Comparison of ENCODE assay signal across 15 cellular contexts in genomic region chr9:83919111-83919510, GRCh38. TPM values are rescaled to one million over a fixed set of nuclear protein-coding genes. Genes with fewer than 3 reads are reported as not detected.
DNase-seq lines count a peak whose midpoint lies in the region; ATAC-seq and TF ChIP-seq lines count a peak whose summit lies in the region.
"Had no signal": no experiment of that assay in that cellular context is flagged by ENCODE, and none has a peak within 500 bp of the region (broad histone marks: within the 10 kb centered on the region; RNA-seq: fewer than 3 reads in every experiment).

No MANE protein-coding gene starts in this region.

- CTCF ChIA-PET in MCF 10A (lab: Yijun Ruan, JAX): interaction anchor here (0.7 to 2.5 kb wide), 3 partner anchors 91 to 1617 kb away, joined by 3 to 10 read pairs (median 3); no protein-coding TSS in a partner anchor

- H3K27me3 Mint-ChIP-seq in natural killer cell (ENCODE audit: low read depth in 2 of 2): no peaks in the 10 kb centered on the region
- no peaks in the 10 kb centered on the region for H3K27me3 Mint-ChIP-seq in natural killer cell treated with Interleukin-12 subunit alpha and Interleukin-12 subunit beta and Interleukin-15 and Interleukin-18, amount 100 ng/mL, for 72 hours
- no peaks in the 10 kb centered on the region for H3K27me3 Mint-ChIP-seq in IgD-negative memory B cell
- no peaks in the 10 kb centered on the region for H3K27me3 Mint-ChIP-seq in nephron progenitor cell (ENCODE audit: low read depth, poor library complexity)
- no peaks in the 10 kb centered on the region for H3K27me3 Mint-ChIP-seq in MCF 10A (ENCODE audit: insufficient read depth, unreplicated experiment)

- ATAC-seq in natural killer cell (no peak), HG03521 (IDR thresholded peaks at IDR 0.05; ENCODE audit: unreplicated experiment) (no peak)
- ATAC-seq in natural killer cell treated with Interleukin-12 subunit alpha and Interleukin-12 subunit beta and Interleukin-15 and Interleukin-18, amount 100 ng/mL, for 72 hours: no peak
- ATAC-seq: K562 had no signal

- H3K27ac Mint-ChIP-seq in natural killer cell (no peak overlapping the region), IgD-negative memory B cell (peak overlapping the region in 1 of 3 donors; percentile 26), nephron progenitor cell (no peak overlapping the region), MCF 10A (ENCODE audit: low read depth, unreplicated experiment) (no peak overlapping the region)
- H3K27ac Mint-ChIP-seq in natural killer cell treated with Interleukin-12 subunit alpha and Interleukin-12 subunit beta and Interleukin-15 and Interleukin-18, amount 100 ng/mL, for 72 hours: no peak overlapping the region
- H3K27ac Mint-ChIP-seq: H9 had no signal

- no peak for DNase-seq in natural killer cell
- no peak for DNase-seq in natural killer cell treated with Interleukin-12 subunit alpha and Interleukin-12 subunit beta and Interleukin-15 and Interleukin-18, amount 100 ng/mL, for 72 hours (ENCODE audit: low spot score)
- DNase-seq in nephron progenitor cell: no peak
- no peak for DNase-seq in HK-2 (ENCODE audit: unreplicated experiment)
- no peak for DNase-seq in NCI-H2171 (lab: John Stamatoyannopoulos, UW)
- DNase-seq in MCF 10A (ENCODE audit: unreplicated experiment): no peak
- DNase-seq: ACHN, BE2C, DMS53, GF-D8, GM23248, H9 had no signal

- BruUV-seq in MCF 10A (replicated peaks; lab: Mats Ljungman, UMichigan): no TSS peak

- TF ChIP-seq CTCF in natural killer cell (IDR thresholded peaks at IDR 0.05): no peak
- TF ChIP-seq CTCF in nephron progenitor cell (IDR thresholded peaks at IDR 0.05): no peak
- no peak for TF ChIP-seq CTCF in MCF 10A (IDR thresholded peaks at IDR 0.05; ENCODE audit: unreplicated experiment)

- H3K4me1 Mint-ChIP-seq in natural killer cell (peaks cover 8 to 10% of the 10 kb centered on the region in 2 donors), IgD-negative memory B cell (peaks cover 8 to 15% (median 14%) of the 10 kb centered on the region in 3 donors), nephron progenitor cell (peaks cover 15% of the 10 kb centered on the region), MCF 10A (ENCODE audit: insufficient read depth, unreplicated experiment) (peaks cover 10% of the 10 kb centered on the region)
- peaks cover 9 to 15% of the 10 kb centered on the region in 2 donors for H3K4me1 Mint-ChIP-seq in natural killer cell treated with Interleukin-12 subunit alpha and Interleukin-12 subunit beta and Interleukin-15 and Interleukin-18, amount 100 ng/mL, for 72 hours (ENCODE audit: low read depth in 2 of 2)

- H3K36me3 Mint-ChIP-seq in natural killer cell: no peaks in the 10 kb centered on the region
- no peaks in the 10 kb centered on the region for H3K36me3 Mint-ChIP-seq in natural killer cell treated with Interleukin-12 subunit alpha and Interleukin-12 subunit beta and Interleukin-15 and Interleukin-18, amount 100 ng/mL, for 72 hours
- H3K36me3 Mint-ChIP-seq in IgD-negative memory B cell: no peaks in the 10 kb centered on the region
- H3K36me3 Mint-ChIP-seq in nephron progenitor cell (ENCODE audit: low read depth): peaks cover 28% of the 10 kb centered on the region
- H3K36me3 Mint-ChIP-seq in MCF 10A (ENCODE audit: insufficient read depth, unreplicated experiment): peaks cover 23% of the 10 kb centered on the region

- POLR2A ChIA-PET in MCF 10A (lab: Yijun Ruan, JAX): interaction anchor here (1.1 to 4.6 kb wide), 2 partner anchors 15 to 214 kb away, joined by 3 to 79 read pairs; no protein-coding TSS in a partner anchor

- H3K9me3 Mint-ChIP-seq in natural killer cell (no peaks in the 10 kb centered on the region), IgD-negative memory B cell (no peaks in the 10 kb centered on the region), nephron progenitor cell (no peaks in the 10 kb centered on the region), MCF 10A (ENCODE audit: unreplicated experiment) (no peaks in the 10 kb centered on the region)
- no peaks in the 10 kb centered on the region for H3K9me3 Mint-ChIP-seq in natural killer cell treated with Interleukin-12 subunit alpha and Interleukin-12 subunit beta and Interleukin-15 and Interleukin-18, amount 100 ng/mL, for 72 hours
- H3K9me3 Mint-ChIP-seq: H9 had no signal

- intact Hi-C loops in natural killer cell (cut with micrococcal nuclease): no loop called here
- intact Hi-C loops in MCF 10A (cut with micrococcal nuclease): loop anchor here (10.0 kb wide), 1 partner anchor 84 kb away; no protein-coding TSS in a partner anchor

- H3K4me3 Mint-ChIP-seq in natural killer cell (peak overlapping the region; percentile 4), IgD-negative memory B cell (peak overlapping the region in 3 of 4 donors; percentile 7 to 74 (median 22)), nephron progenitor cell (peak overlapping the region; percentile 63), MCF 10A (ENCODE audit: unreplicated experiment) (no peak overlapping the region)
- no peak overlapping the region for H3K4me3 Mint-ChIP-seq in natural killer cell treated with Interleukin-12 subunit alpha and Interleukin-12 subunit beta and Interleukin-15 and Interleukin-18, amount 100 ng/mL, for 72 hours

RNA-seq across cellular contexts. Expression of gene KIF27, which starts 2.1 kb away (rescaled TPM):
- total RNA-seq in natural killer cell: 1 to 10 TPM; 4.0 to 7.7 (median 4.6) TPM
- 1 to 10 TPM; 2.6 to 4.0 TPM for total RNA-seq in natural killer cell treated with Interleukin-12 subunit alpha and Interleukin-12 subunit beta and Interleukin-15 and Interleukin-18, amount 100 ng/mL, for 72 hours
- polyA plus RNA-seq in IgD-negative memory B cell: 1.4 TPM
- total RNA-seq in MCF 10A (2022): 9.4 and 10.0 TPM in 2 replicates

Comparison
In these comparisons a context has a peak if more than half of its experiments do, and no peak if none do; other contexts are left out.
1. H3K4me3 Mint-ChIP-seq: peak in natural killer cell (single experiment), IgD-negative memory B cell (3 of 4) and nephron progenitor cell (single experiment); none in natural killer cell treated with Interleukin-12 subunit alpha and Interleukin-12 subunit beta and Interleukin-15 and Interleukin-18, amount 100 ng/mL, for 72 hours (single experiment) and MCF 10A (single experiment).